Comparison of ENCODE assay signal across 22 cellular contexts in genomic region chr2:39022642-39023230, GRCh38.
DNase-seq lines count a peak whose midpoint lies in the region; ATAC-seq and TF ChIP-seq lines count a peak whose summit lies in the region.
"Had no signal": no experiment of that assay in that cellular context is flagged by ENCODE, and none has a peak within 500 bp of the region (broad histone marks: within the 10 kb centered on the region; RNA-seq: fewer than 3 reads in every experiment).

No MANE protein-coding gene starts in this region.

- H3K4me3 Mint-ChIP-seq in natural killer cell (no peak overlapping the region), T-helper 17 cell (no peak overlapping the region), naive B cell (no peak overlapping the region), progenitor cell of endocrine pancreas (ENCODE audit: low read depth) (no peak overlapping the region)
- H3K4me3 Mint-ChIP-seq in natural killer cell treated with Interleukin-12 subunit alpha and Interleukin-12 subunit beta and Interleukin-15 and Interleukin-18, amount 100 ng/mL, for 72 hours, result no peak overlapping the region
- H3K4me3 Mint-ChIP-seq: activated naive CD8-positive, alpha-beta T cell treated with anti-CD3 and anti-CD28 coated beads, Interleukin-2, amount 50 U/mL, for 24 hours; endodermal cell; neural crest cell had no signal

- no peaks in the 10 kb centered on the region for H3K9me3 Mint-ChIP-seq in natural killer cell
- no peaks in the 10 kb centered on the region for H3K9me3 Mint-ChIP-seq in natural killer cell treated with Interleukin-12 subunit alpha and Interleukin-12 subunit beta and Interleukin-15 and Interleukin-18, amount 100 ng/mL, for 72 hours
- no peaks in the 10 kb centered on the region for H3K9me3 Mint-ChIP-seq in naive B cell
- H3K9me3 Mint-ChIP-seq in progenitor cell of endocrine pancreas (ENCODE audit: low read depth), result no peaks in the 10 kb centered on the region
- H3K9me3 Mint-ChIP-seq: activated naive CD8-positive, alpha-beta T cell treated with anti-CD3 and anti-CD28 coated beads, Interleukin-2, amount 50 U/mL, for 24 hours; endodermal cell; neural crest cell had no signal

- H3K27ac Mint-ChIP-seq in natural killer cell (peak overlapping the region; percentile 59 to 61), T-helper 17 cell (peak overlapping the region; percentile 8), naive B cell (peak overlapping the region in 4 of 6 donors; percentile 7 to 76 (median 34)), progenitor cell of endocrine pancreas (no peak overlapping the region)
- peak overlapping the region in 1 of 2 donors; percentile 19 for H3K27ac Mint-ChIP-seq in natural killer cell treated with Interleukin-12 subunit alpha and Interleukin-12 subunit beta and Interleukin-15 and Interleukin-18, amount 100 ng/mL, for 72 hours
- H3K27ac Mint-ChIP-seq: activated naive CD8-positive, alpha-beta T cell treated with anti-CD3 and anti-CD28 coated beads, Interleukin-2, amount 50 U/mL, for 24 hours; endodermal cell had no signal

- TF ChIP-seq CTCF in natural killer cell (IDR thresholded peaks at IDR 0.05) (no peak), progenitor cell of endocrine pancreas (IDR thresholded peaks at IDR 0.05; ENCODE audit: unreplicated experiment) (no peak)

- H3K4me1 Mint-ChIP-seq in natural killer cell (no peaks in the 10 kb centered on the region), T-helper 17 cell (peaks cover 9% of the 10 kb centered on the region), naive B cell (no peaks in the 10 kb centered on the region), progenitor cell of endocrine pancreas (ENCODE audit: low read depth) (no peaks in the 10 kb centered on the region)
- H3K4me1 Mint-ChIP-seq in natural killer cell treated with Interleukin-12 subunit alpha and Interleukin-12 subunit beta and Interleukin-15 and Interleukin-18, amount 100 ng/mL, for 72 hours (ENCODE audit: low read depth in 2 of 2), result peaks cover 0 to 3% of the 10 kb centered on the region in 2 donors
- H3K4me1 Mint-ChIP-seq: activated naive CD8-positive, alpha-beta T cell treated with anti-CD3 and anti-CD28 coated beads, Interleukin-2, amount 50 U/mL, for 24 hours; endodermal cell had no signal

- H3K36me3 Mint-ChIP-seq in natural killer cell (peaks cover 8% of the 10 kb centered on the region), T-helper 17 cell (ENCODE audit: low read depth) (peaks cover 6% of the 10 kb centered on the region), naive B cell (peaks cover 6 to 7% of the 10 kb centered on the region in 2 donors), progenitor cell of endocrine pancreas (ENCODE audit: insufficient read depth) (peaks cover 5% of the 10 kb centered on the region)
- H3K36me3 Mint-ChIP-seq in natural killer cell treated with Interleukin-12 subunit alpha and Interleukin-12 subunit beta and Interleukin-15 and Interleukin-18, amount 100 ng/mL, for 72 hours, result peaks cover 4% of the 10 kb centered on the region

- intact Hi-C loops in natural killer cell (cut with micrococcal nuclease), result no loop called here

- H3K9me3 ChIP-seq in T-helper 17 cell (ENCODE audit: control insufficient read depth, low read length, poor library complexity, severe bottlenecking), result no peaks in the 10 kb centered on the region
- H3K9me3 ChIP-seq: body of pancreas had no signal

- DNase-seq in natural killer cell (no peak), T-helper 17 cell (no peak), naive B cell (no peak), progenitor cell of endocrine pancreas (ENCODE audit: low spot score, unreplicated experiment) (no peak), HUDEP-2 (lab: John Stamatoyannopoulos, UW; ENCODE audit: unreplicated experiment in 76 of 76) (no peak)
- DNase-seq in natural killer cell treated with Interleukin-12 subunit alpha and Interleukin-12 subunit beta and Interleukin-15 and Interleukin-18, amount 100 ng/mL, for 72 hours (ENCODE audit: low spot score), result no peak
- DNase-seq: activated CD4-positive, alpha-beta T cell treated with anti-CD3 and anti-CD28 coated beads for 48 hours; activated effector memory CD4-positive, alpha-beta T cell treated with Interleukin-2 at 50 U/mL for 16 hours; activated naive CD8-positive, alpha-beta T cell treated with anti-CD3 and anti-CD28 coated beads, Interleukin-2, amount 50 U/mL, for 24 hours; body of pancreas; DMS53; endodermal cell; GDM1; left colon; midbrain; NCI-H1105; NCI-H510A; posterior cingulate gyrus; T-helper 1 cell had no signal

- no peaks in the 10 kb centered on the region for H3K27me3 Mint-ChIP-seq in natural killer cell (ENCODE audit: low read depth in 2 of 2)
- no peaks in the 10 kb centered on the region for H3K27me3 Mint-ChIP-seq in natural killer cell treated with Interleukin-12 subunit alpha and Interleukin-12 subunit beta and Interleukin-15 and Interleukin-18, amount 100 ng/mL, for 72 hours
- H3K27me3 Mint-ChIP-seq in T-helper 17 cell, result no peaks in the 10 kb centered on the region
- no peaks in the 10 kb centered on the region for H3K27me3 Mint-ChIP-seq in naive B cell
- no peaks in the 10 kb centered on the region for H3K27me3 Mint-ChIP-seq in progenitor cell of endocrine pancreas
- H3K27me3 Mint-ChIP-seq: activated naive CD8-positive, alpha-beta T cell treated with anti-CD3 and anti-CD28 coated beads, Interleukin-2, amount 50 U/mL, for 24 hours had no signal

- ATAC-seq in natural killer cell (no peak), T-helper 17 cell (no peak), naive B cell (ENCODE audit: low read depth in 2 of 2) (no peak), HG03442 (IDR thresholded peaks at IDR 0.05; ENCODE audit: unreplicated experiment) (no peak)
- ATAC-seq in natural killer cell treated with Interleukin-12 subunit alpha and Interleukin-12 subunit beta and Interleukin-15 and Interleukin-18, amount 100 ng/mL, for 72 hours, result no peak
- ATAC-seq: activated naive CD8-positive, alpha-beta T cell treated with anti-CD3 and anti-CD28 coated beads, Interleukin-2, amount 50 U/mL, for 24 hours; body of pancreas; HCT116; left colon had no signal
